1 cellular context compared by ENCODE assay signal in genomic region chr2:33246432-33246831, GRCh38.
TF ChIP-seq lines count a peak whose summit lies in the region.

No MANE protein-coding gene starts in this region.

TF ChIP-seq in IMR-90, 13 proteins besides CTCF, POLR2A, EP300 and RAD21 (continued from another document):
- TF ChIP-seq MAFK (IDR thresholded peaks at IDR 0.05; ENCODE audit: low read depth, low read length) (no peak), RCOR1 (IDR thresholded peaks at IDR 0.05; ENCODE audit: insufficient replicate concordance, low read length) (no peak), BHLHE40 (IDR thresholded peaks at IDR 0.05; ENCODE audit: low read depth, low read length) (no peak), RFX5 (IDR thresholded peaks at IDR 0.05; ENCODE audit: low read depth, low read length) (no peak), FOS (IDR thresholded peaks at IDR 0.05; ENCODE audit: low read depth, low read length) (no peak)
- TF ChIP-seq, protein P1, sequence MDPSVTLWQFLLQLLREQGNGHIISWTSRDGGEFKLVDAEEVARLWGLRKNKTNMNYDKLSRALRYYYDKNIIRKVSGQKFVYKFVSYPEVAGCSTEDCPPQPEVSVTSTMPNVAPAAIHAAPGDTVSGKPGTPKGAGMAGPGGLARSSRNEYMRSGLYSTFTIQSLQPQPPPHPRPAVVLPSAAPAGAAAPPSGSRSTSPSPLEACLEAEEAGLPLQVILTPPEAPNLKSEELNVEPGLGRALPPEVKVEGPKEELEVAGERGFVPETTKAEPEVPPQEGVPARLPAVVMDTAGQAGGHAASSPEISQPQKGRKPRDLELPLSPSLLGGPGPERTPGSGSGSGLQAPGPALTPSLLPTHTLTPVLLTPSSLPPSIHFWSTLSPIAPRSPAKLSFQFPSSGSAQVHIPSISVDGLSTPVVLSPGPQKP (IDR thresholded peaks at IDR 0.05; ENCODE audit: borderline replicate concordance, low read depth, low read length), result no peak
- TF ChIP-seq, protein P2, sequence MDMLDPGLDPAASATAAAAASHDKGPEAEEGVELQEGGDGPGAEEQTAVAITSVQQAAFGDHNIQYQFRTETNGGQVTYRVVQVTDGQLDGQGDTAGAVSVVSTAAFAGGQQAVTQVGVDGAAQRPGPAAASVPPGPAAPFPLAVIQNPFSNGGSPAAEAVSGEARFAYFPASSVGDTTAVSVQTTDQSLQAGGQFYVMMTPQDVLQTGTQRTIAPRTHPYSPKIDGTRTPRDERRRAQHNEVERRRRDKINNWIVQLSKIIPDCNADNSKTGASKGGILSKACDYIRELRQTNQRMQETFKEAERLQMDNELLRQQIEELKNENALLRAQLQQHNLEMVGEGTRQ (IDR thresholded peaks at IDR 0.05; ENCODE audit: low read depth, low read length), result no peak
